Comparison of ENCODE assay signal across 1 cellular context in genomic region chr6:33545292-33545691, GRCh38.
A peak's percentile ranks its signal among the peaks of the same experiment; 100 is the strongest.
TF ChIP-seq lines count a peak whose summit lies in the region.

No MANE protein-coding gene starts in this region.

TF ChIP-seq in K562, 482 proteins besides CTCF, POLR2A, EP300 and RAD21:
- TF ChIP-seq TARDBP (IDR thresholded peaks at IDR 0.05): 0 out of 2 replicates have a peak, but pooled peaks have one; percentile 11
